In the genomic region with DNA sequence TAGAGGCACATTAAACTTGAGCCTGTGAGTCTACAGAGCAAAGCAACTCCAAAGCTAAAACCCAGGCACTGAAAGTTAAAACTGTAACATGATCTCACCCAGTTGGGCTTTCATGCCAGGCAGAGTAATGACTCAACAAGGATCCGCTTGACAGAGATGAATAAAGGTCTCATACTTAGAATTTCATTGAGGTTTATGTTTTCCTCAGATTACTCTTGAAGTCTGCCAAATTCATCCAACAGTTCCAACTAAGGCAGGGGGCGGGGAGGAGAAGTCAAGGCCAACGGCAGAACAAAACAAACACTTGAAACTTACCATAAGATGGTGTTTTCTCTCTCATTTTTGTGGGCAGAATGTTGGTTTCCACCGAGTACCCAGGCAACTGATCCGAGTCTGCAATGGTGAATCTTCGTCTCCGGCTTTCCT, we compare ENCODE assay signal across 8 cellular contexts. TPM values are rescaled to one million over a fixed set of nuclear protein-coding genes. Genes with fewer than 3 reads are reported as not detected.
DNase-seq lines count a peak whose midpoint lies in the region; ATAC-seq and TF ChIP-seq lines count a peak whose summit lies in the region.

No MANE protein-coding gene starts in this region.

- peak; percentile 73 for ATAC-seq in GM19351 (IDR thresholded peaks at IDR 0.05; ENCODE audit: unreplicated experiment)

- H3K4me1 Mint-ChIP-seq in endothelial cell (ENCODE audit: unreplicated experiment): peaks cover 3% of the 10 kb centered on the region

- intact Hi-C loops in vagina (cut with DNase I): loop anchor here (10.0 kb wide), 1 partner anchor 104 kb away; a partner anchor contains a TSS

- peaks cover 24% of the 10 kb centered on the region for H3K36me3 Mint-ChIP-seq in endothelial cell (ENCODE audit: low read depth, unreplicated experiment)

- peaks cover 23% of the 10 kb centered on the region for H3K4me1 ChIP-seq in vagina

- TF ChIP-seq CTCF in endothelial cell (IDR thresholded peaks at IDR 0.05; ENCODE audit: unreplicated experiment) (no peak), vagina (IDR thresholded peaks at IDR 0.05) (no peak)

- H3K4me3 ChIP-seq in vagina: no peak overlapping the region

- H3K27ac ChIP-seq in vagina: peak overlapping the region; percentile 85

- H3K27ac Mint-ChIP-seq in endothelial cell (ENCODE audit: unreplicated experiment): peak overlapping the region; percentile 9

- peak overlapping the region; percentile 19 for H3K4me3 Mint-ChIP-seq in endothelial cell (ENCODE audit: unreplicated experiment)

- no peaks in the 10 kb centered on the region for H3K27me3 ChIP-seq in vagina

- H3K9me3 Mint-ChIP-seq in endothelial cell (ENCODE audit: unreplicated experiment): no peaks in the 10 kb centered on the region

- DNase-seq in A172 (ENCODE audit: low spot score) (peak; percentile 93), NCI-H446 treated with DMSO at 0.1 percent for 48 hours (lab: John Stamatoyannopoulos, UW) (peak; percentile 53), endothelial cell (ENCODE audit: low spot score) (no peak), mucosa of gallbladder (ENCODE audit: low spot score) (peak; percentile 52), vagina (ENCODE audit: extremely low spot score in 2 of 2) (no peak), NCI-H1930 (lab: John Stamatoyannopoulos, UW) (no peak)
- no peak for DNase-seq in activated CD8-positive, alpha-beta memory T cell treated with anti-CD3 and anti-CD28 coated beads, Interleukin-2, amount 50 U/mL, for 48 hours

- no peaks in the 10 kb centered on the region for H3K9me3 ChIP-seq in vagina

- peaks cover 3% of the 10 kb centered on the region for H3K27me3 Mint-ChIP-seq in endothelial cell (ENCODE audit: unreplicated experiment)

- no peak for TF ChIP-seq POLR2A in vagina (IDR thresholded peaks at IDR 0.05)

- H3K36me3 ChIP-seq in vagina: peaks cover 0 to 16% of the 10 kb centered on the region in 2 donors

RNA-seq across cellular contexts. Expression of a gene that starts 54.0 kb away (rescaled TPM):
- 0.17 and 0.47 TPM in 2 replicates for total RNA-seq in A172 (2014; rRNA removed; shearing (Covaris generic))
- total RNA-seq in endothelial cell (ENCODE audit: unreplicated experiment) (18.8 TPM), mucosa of gallbladder (3.3 TPM), vagina (2.0 TPM)

Comparison
In these comparisons a context has a peak if more than half of its experiments do, and no peak if none do; other contexts are left out.
1. DNase-seq: peak in A172 (single experiment), NCI-H446 treated with DMSO at 0.1 percent for 48 hours (single experiment) and mucosa of gallbladder (single experiment); none in endothelial cell (single experiment), vagina (0 of 2), activated CD8-positive, alpha-beta memory T cell treated with anti-CD3 and anti-CD28 coated beads, Interleukin-2, amount 50 U/mL, for 48 hours (single experiment) and NCI-H1930 (0 of 2).